ENCODE assay signal across 22 cellular contexts in the genomic region with DNA sequence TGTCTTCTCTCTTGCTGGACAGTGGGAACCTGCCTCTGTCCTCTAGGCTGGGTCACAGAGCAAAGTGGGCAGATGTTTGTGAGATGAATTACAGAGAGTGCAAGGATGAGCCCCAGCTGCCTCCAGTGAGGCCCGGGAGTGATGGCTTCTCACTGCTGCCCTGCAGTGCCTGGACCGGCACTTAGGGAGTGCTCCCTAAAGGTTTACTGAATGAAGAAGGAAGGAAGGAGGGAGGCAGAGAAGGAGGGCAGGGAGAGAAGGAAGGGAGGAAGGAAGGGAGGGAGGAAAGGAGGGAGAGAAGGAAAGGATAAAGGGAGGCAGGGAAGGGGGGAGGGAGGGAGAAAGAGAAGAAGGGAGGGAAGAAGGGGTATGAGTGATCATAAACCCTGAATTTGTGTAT. TPM values are rescaled to one million over a fixed set of nuclear protein-coding genes. Genes with fewer than 3 reads are reported as not detected.
DNase-seq lines count a peak whose midpoint lies in the region; ATAC-seq and TF ChIP-seq lines count a peak whose summit lies in the region.
"Had no signal": no experiment of that assay in that cellular context is flagged by ENCODE, and none has a peak within 500 bp of the region (broad histone marks: within the 10 kb centered on the region; RNA-seq: fewer than 3 reads in every experiment).

No MANE protein-coding gene starts in this region.

- H4K20me1 ChIP-seq in DOHH2 (ENCODE audit: control insufficient read depth, insufficient read depth, low read depth, low read length): no peaks in the 10 kb centered on the region
- H4K20me1 ChIP-seq: BLaER1 treated with 17β-estradiol and CSF1 and Interleukin-3, amounts not matched to agents 10 nM and 100 nM had no signal

- H3K27ac ChIP-seq in DOHH2 (ENCODE audit: low read depth, low read length) (peak overlapping the region; percentile 99), HEK293 (ENCODE audit: extremely low read depth, low read depth, low read length) (no peak overlapping the region), substantia nigra (ENCODE audit: low read depth, low read length, poor library complexity, severe bottlenecking) (no peak overlapping the region)
- H3K27ac ChIP-seq: BLaER1 treated with 17β-estradiol and CSF1 and Interleukin-3, amounts not matched to agents 10 nM and 100 nM; SJCRH30 had no signal

- H3K36me3 ChIP-seq in DOHH2 (ENCODE audit: control insufficient read depth, low read length) (peaks cover 11% of the 10 kb centered on the region), HEK293 (ENCODE audit: control insufficient read depth in 2 of 2, insufficient read depth in 1 of 2, low read length in 2 of 2) (no peaks in the 10 kb centered on the region)
- H3K36me3 ChIP-seq: BLaER1 treated with 17β-estradiol and CSF1 and Interleukin-3, amounts not matched to agents 10 nM and 100 nM; SJCRH30 had no signal

- no peaks in the 10 kb centered on the region for H3K27me3 Mint-ChIP-seq in activated B cell treated with CpG ODN at 0.5 μM for 24 hours
- H3K27me3 Mint-ChIP-seq in stimulated activated memory B cell treated with anti-CD40 and anti-IgM and Interleukin-4, amounts not matched to agents 10 μg/mL and 1 μg/mL and 100 μg/mL, for 72 hours: no peaks in the 10 kb centered on the region

- peak overlapping the region; percentile 63 for H3K4me2 ChIP-seq in DOHH2 (ENCODE audit: low read length)
- H3K4me2 ChIP-seq: BLaER1 treated with 17β-estradiol and CSF1 and Interleukin-3, amounts not matched to agents 10 nM and 100 nM had no signal

- CTCF ChIA-PET in HEK293 (lab: Yijun Ruan, JAX) (no interaction called here), activated B cell treated with CpG ODN at 0.5 μM for 24 hours (lab: Charles Lee) (interaction anchor here (1.0 kb wide), 1 partner anchor 28 kb away, joined by 3 read pairs; no protein-coding TSS in a partner anchor)

- H3K36me3 Mint-ChIP-seq in activated B cell treated with CpG ODN at 0.5 μM for 24 hours (ENCODE audit: low read depth): peaks cover 7% of the 10 kb centered on the region
- peaks cover 10% of the 10 kb centered on the region for H3K36me3 Mint-ChIP-seq in stimulated activated memory B cell treated with anti-CD40 and anti-IgM and Interleukin-4, amounts not matched to agents 10 μg/mL and 1 μg/mL and 100 μg/mL, for 72 hours

- POLR2A ChIA-PET in HEK293 (lab: Yijun Ruan, JAX) (no interaction called here), activated B cell treated with CpG ODN at 0.5 μM for 24 hours (lab: Charles Lee) (interaction anchor here (0.6 to 17.4 kb wide), 10 partner anchors 9 to 352 kb away, joined by 3 to 677 read pairs (median 4); partner anchors contain the start of gene GRHPR)

- H3K27me3 ChIP-seq in DOHH2 (ENCODE audit: control insufficient read depth, low read length): no peaks in the 10 kb centered on the region
- H3K27me3 ChIP-seq: BLaER1 treated with 17β-estradiol and CSF1 and Interleukin-3, amounts not matched to agents 10 nM and 100 nM; SJCRH30 had no signal

- peak overlapping the region; percentile 47 for H3K4me3 Mint-ChIP-seq in activated B cell treated with CpG ODN at 0.5 μM for 24 hours
- H3K4me3 Mint-ChIP-seq in stimulated activated memory B cell treated with anti-CD40 and anti-IgM and Interleukin-4, amounts not matched to agents 10 μg/mL and 1 μg/mL and 100 μg/mL, for 72 hours: peak overlapping the region; percentile 2
- H3K4me3 Mint-ChIP-seq: CD4-positive, alpha-beta T cell had no signal

- H3F3A ChIP-seq in DOHH2 (ENCODE audit: control insufficient read depth, insufficient read depth): peaks cover 60% of the 10 kb centered on the region

- peaks cover 89% of the 10 kb centered on the region for H3K4me1 Mint-ChIP-seq in activated B cell treated with CpG ODN at 0.5 μM for 24 hours
- peaks cover 91% of the 10 kb centered on the region for H3K4me1 Mint-ChIP-seq in stimulated activated memory B cell treated with anti-CD40 and anti-IgM and Interleukin-4, amounts not matched to agents 10 μg/mL and 1 μg/mL and 100 μg/mL, for 72 hours

- DNase-seq in activated B cell treated with CpG ODN at 0.5 μM for 24 hours: no peak
- no peak for DNase-seq in substantia nigra (lab: John Stamatoyannopoulos, UW)
- DNase-seq in HuH-7.5 (ENCODE audit: low spot score): no peak
- DNase-seq: CD4-positive, alpha-beta T cell; Kasumi-1; NCI-H1092 treated with DMSO at 0.1 percent for 48 hours; NCI-H1436; NCI-H187; NCI-H2081 treated with DMSO at 0.1 percent for 48 hours; NCI-H2171; NCI-H226; NCI-H510A; NCI-H69; PC-3; SJCRH30 had no signal

- H3K27ac Mint-ChIP-seq in activated B cell treated with CpG ODN at 0.5 μM for 24 hours: peak overlapping the region; percentile 97
- H3K27ac Mint-ChIP-seq in stimulated activated memory B cell treated with anti-CD40 and anti-IgM and Interleukin-4, amounts not matched to agents 10 μg/mL and 1 μg/mL and 100 μg/mL, for 72 hours: peak overlapping the region; percentile 87
- H3K27ac Mint-ChIP-seq: CD4-positive, alpha-beta T cell had no signal

- TF ChIP-seq CTCF in DOHH2 (IDR thresholded peaks at IDR 0.05; ENCODE audit: low read depth, low read length, poor library complexity, severe bottlenecking): peak; percentile 3
- no peak for TF ChIP-seq CTCF in HEK293 (tag by site-specific recombination; IDR thresholded peaks at IDR 0.05)
- no peak for TF ChIP-seq CTCF in activated B cell treated with CpG ODN at 0.5 μM for 24 hours (IDR thresholded peaks at IDR 0.05)

- H3K79me2 ChIP-seq in DOHH2 (ENCODE audit: control insufficient read depth, low read length): peaks cover 8% of the 10 kb centered on the region

- intact Hi-C loops in activated B cell treated with CpG ODN at 0.5 μM for 24 hours (cut with micrococcal nuclease): no loop called here

- H3K9me3 ChIP-seq in DOHH2 (ENCODE audit: control insufficient read depth, insufficient read depth, low read length) (peaks cover 7% of the 10 kb centered on the region; the same call in 1 of the 2 replicates), HEK293 (ENCODE audit: control insufficient read depth, insufficient read depth, low read depth, low read length) (no peaks in the 10 kb centered on the region)
- H3K9me3 ChIP-seq: SJCRH30 had no signal

- peak overlapping the region; percentile 63 for H3K4me3 ChIP-seq in DOHH2 (ENCODE audit: low read length)
- H3K4me3 ChIP-seq in HEK293 (ENCODE audit: low read depth, low read length): no peak overlapping the region
- H3K4me3 ChIP-seq: BLaER1 treated with 17β-estradiol and CSF1 and Interleukin-3, amounts not matched to agents 10 nM and 100 nM; SJCRH30 had no signal

- H3K9me2 ChIP-seq in DOHH2 (replicated peaks; ENCODE audit: control insufficient read depth, low read length): no peaks in the 10 kb centered on the region

- H3K4me1 ChIP-seq in DOHH2 (ENCODE audit: control insufficient read depth, low read length) (peaks cover 99% of the 10 kb centered on the region), HEK293 (ENCODE audit: control insufficient read depth, insufficient read depth, low read length) (no peaks in the 10 kb centered on the region)
- H3K4me1 ChIP-seq: SJCRH30 had no signal

- no peaks in the 10 kb centered on the region for H3K9me3 Mint-ChIP-seq in activated B cell treated with CpG ODN at 0.5 μM for 24 hours
- peaks cover 5% of the 10 kb centered on the region for H3K9me3 Mint-ChIP-seq in stimulated activated memory B cell treated with anti-CD40 and anti-IgM and Interleukin-4, amounts not matched to agents 10 μg/mL and 1 μg/mL and 100 μg/mL, for 72 hours
- H3K9me3 Mint-ChIP-seq: CD4-positive, alpha-beta T cell had no signal

- no peak for ATAC-seq in activated B cell treated with CpG ODN at 0.5 μM for 24 hours (ENCODE audit: low read depth)
- no peak for ATAC-seq in stimulated activated memory B cell treated with anti-CD40 and anti-IgM and Interleukin-4, amounts not matched to agents 10 μg/mL and 1 μg/mL and 100 μg/mL, for 72 hours
- ATAC-seq in HG02678 (IDR thresholded peaks at IDR 0.05; ENCODE audit: unreplicated experiment): no peak
- ATAC-seq: HCT116, PC-3, SK-N-SH treated with all-trans-retinoic acid at 6 μM for 48 hours had no signal

TF ChIP-seq in HEK293, 187 proteins besides CTCF, POLR2A, EP300 and RAD21:
- no peak for TF ChIP-seq ZNF660 (tag by site-specific recombination; IDR thresholded peaks at IDR 0.05)
- no peak for TF ChIP-seq ZNF423 (tag by site-specific recombination; IDR thresholded peaks at IDR 0.05)
- TF ChIP-seq ZNF16 (tag by site-specific recombination; IDR thresholded peaks at IDR 0.05; ENCODE audit: low read depth): no peak
- TF ChIP-seq, protein P1, sequence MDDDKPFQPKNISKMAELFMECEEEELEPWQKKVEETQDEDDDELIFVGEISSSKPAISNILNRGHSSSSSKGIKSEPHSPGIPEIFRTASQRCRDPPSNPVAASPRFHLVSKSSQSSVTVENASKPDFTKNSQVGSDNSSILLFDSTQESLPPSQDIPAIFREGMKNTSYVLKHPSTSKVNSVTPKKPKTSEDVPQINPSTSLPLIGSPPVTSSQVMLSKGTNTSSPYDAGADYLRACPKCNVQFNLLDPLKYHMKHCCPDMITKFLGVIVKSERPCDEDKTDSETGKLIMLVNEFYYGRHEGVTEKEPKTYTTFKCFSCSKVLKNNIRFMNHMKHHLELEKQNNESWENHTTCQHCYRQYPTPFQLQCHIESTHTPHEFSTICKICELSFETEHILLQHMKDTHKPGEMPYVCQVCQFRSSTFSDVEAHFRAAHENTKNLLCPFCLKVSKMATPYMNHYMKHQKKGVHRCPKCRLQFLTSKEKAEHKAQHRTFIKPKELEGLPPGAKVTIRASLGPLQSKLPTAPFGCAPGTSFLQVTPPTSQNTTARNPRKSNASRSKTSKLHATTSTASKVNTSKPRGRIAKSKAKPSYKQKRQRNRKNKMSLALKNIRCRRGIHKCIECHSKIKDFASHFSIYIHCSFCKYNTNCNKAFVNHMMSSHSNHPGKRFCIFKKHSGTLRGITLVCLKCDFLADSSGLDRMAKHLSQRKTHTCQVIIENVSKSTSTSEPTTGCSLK (tag by site-specific recombination; IDR thresholded peaks at IDR 0.05): no peak
- TF ChIP-seq, protein P2, sequence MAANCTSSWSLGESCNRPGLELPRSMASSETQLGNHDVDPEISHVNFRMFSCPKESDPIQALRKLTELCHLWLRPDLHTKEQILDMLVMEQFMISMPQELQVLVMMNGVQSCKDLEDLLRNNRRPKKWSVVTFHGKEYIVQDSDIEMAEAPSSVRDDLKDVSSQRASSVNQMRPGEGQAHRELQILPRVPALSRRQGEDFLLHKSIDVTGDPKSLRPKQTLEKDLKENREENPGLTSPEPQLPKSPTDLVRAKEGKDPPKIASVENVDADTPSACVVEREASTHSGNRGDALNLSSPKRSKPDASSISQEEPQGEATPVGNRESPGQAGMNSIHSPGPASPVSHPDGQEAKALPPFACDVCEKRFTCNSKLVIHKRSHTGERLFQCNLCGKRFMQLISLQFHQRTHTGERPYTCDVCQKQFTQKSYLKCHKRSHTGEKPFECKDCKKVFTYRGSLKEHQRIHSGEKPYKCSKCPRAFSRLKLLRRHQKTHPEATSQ (tag by site-specific recombination; IDR thresholded peaks at IDR 0.05): no peak
- no peak for TF ChIP-seq KLF10 (tag by site-specific recombination; IDR thresholded peaks at IDR 0.05)
- TF ChIP-seq ZFP3 (tag by site-specific recombination; IDR thresholded peaks at IDR 0.05; ENCODE audit: low read depth): no peak
- peak; percentile 60 for TF ChIP-seq ZNF366 (tag by site-specific recombination; conservative IDR thresholded peaks at IDR 0.05)

RNA-seq across cellular contexts. Expression of gene GRHPR, which starts 42.7 kb away (rescaled TPM):
- 315 TPM in 2 replicates for total RNA-seq in activated B cell treated with CpG ODN at 0.5 μM for 24 hours
